In the genomic region with DNA sequence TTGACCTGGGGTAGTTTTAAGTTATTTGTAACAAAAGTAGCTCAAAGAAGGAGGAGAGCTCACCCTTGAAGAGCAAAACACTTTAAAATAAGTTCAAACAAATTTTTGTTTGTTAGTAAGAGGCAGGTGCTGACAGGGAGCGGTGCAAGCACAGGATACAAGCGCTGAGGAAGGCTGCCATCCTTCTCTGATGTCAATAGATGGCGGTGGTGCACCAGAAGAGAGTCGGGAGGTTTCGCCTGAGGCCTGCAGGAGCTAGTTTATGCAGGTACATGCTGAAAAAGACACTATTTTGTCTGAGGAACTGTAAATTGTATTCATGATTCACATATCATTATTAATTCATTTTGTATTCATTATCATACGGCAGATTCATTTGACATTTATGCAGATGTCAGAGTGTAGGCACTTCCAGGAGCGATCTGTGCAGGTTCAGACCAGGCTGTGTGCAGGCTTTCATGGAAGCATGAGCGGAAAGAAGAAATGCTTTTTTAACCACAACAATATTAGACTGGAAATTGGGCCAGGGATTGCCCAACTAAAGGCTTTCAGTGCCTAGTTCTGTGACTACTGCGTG, we compare ENCODE assay signal across 9 cellular contexts.
A peak's percentile ranks its signal among the peaks of the same experiment; 100 is the strongest.
DNase-seq lines count a peak whose midpoint lies in the region; TF ChIP-seq lines count a peak whose summit lies in the region.
"Had no signal": no experiment of that assay in that cellular context is flagged by ENCODE, and none has a peak within 500 bp of the region (broad histone marks: within the 10 kb centered on the region; RNA-seq: fewer than 3 reads in every experiment).

No MANE protein-coding gene starts in this region.

- no peak overlapping the region for H3K56ac ChIP-seq in H9 (ENCODE audit: insufficient read length, low read depth, low read length)

- no peaks in the 10 kb centered on the region for H3K36me3 ChIP-seq in endodermal cell (ENCODE audit: control insufficient read depth, insufficient read depth, low read length)

- no peak overlapping the region for H3K4me3 Mint-ChIP-seq in activated CD4-positive, alpha-beta T cell treated with anti-CD3 and anti-CD28 coated beads, Interleukin-2, amount 10 ng/mL, durations not matched to agents 24 days and 14 days
- H3K4me3 Mint-ChIP-seq in H9, result no peak overlapping the region
- H3K4me3 Mint-ChIP-seq in endodermal cell, result no peak overlapping the region
- H3K4me3 Mint-ChIP-seq: dendritic cell treated with granulocyte-macrophage colony-stimulating factor and Interleukin-4, amounts not matched to agents 40 ng/mL and 50 ng/mL, for 4 days had no signal

- H3K14ac ChIP-seq in H9 (ENCODE audit: insufficient read depth, low read length), result no peak overlapping the region

- no peak overlapping the region for H4K8ac ChIP-seq in H9 (replicated peaks; ENCODE audit: insufficient read length, low read depth, low read length)

- no peaks in the 10 kb centered on the region for H3K9me3 ChIP-seq in H9 (ENCODE audit: control insufficient read depth, low read depth, low read length)
- no peaks in the 10 kb centered on the region for H3K9me3 ChIP-seq in endodermal cell (ENCODE audit: control insufficient read depth, low read length)

- H2BK12ac ChIP-seq in H9 (ENCODE audit: insufficient read length, low read depth, low read length), result no peak overlapping the region

- no peaks in the 10 kb centered on the region for H3K27me3 ChIP-seq in H9 (ENCODE audit: insufficient read depth, low read length)
- H3K27me3 ChIP-seq in endodermal cell (ENCODE audit: control insufficient read depth, insufficient read depth, low read length, poor library complexity, severe bottlenecking), result no peaks in the 10 kb centered on the region

- peak; percentile 75 for DNase-seq in activated CD4-positive, alpha-beta T cell treated with anti-CD3 and anti-CD28 coated beads, Interleukin-2, amount 10 ng/mL, durations not matched to agents 24 days and 14 days
- DNase-seq in activated CD4-positive, alpha-beta T cell treated with anti-CD3 and anti-CD28 coated beads, Interleukin-2, amount 50 U/mL, for 4 hours, result no peak
- DNase-seq in H9, result peak; percentile 62
- DNase-seq in LHCN-M2 (ENCODE audit: low read depth), result peak; percentile 30
- peak; percentile 74 for DNase-seq in RKO (ENCODE audit: low spot score)
- DNase-seq in endodermal cell, result peak; percentile 89
- peak; percentile 19 for DNase-seq in mucosa of gallbladder (ENCODE audit: low spot score)
- no peak for DNase-seq in DMS79 treated with DMSO at 0.1 percent for 48 hours (lab: John Stamatoyannopoulos, UW)

- H3K27ac Mint-ChIP-seq in activated CD4-positive, alpha-beta T cell treated with anti-CD3 and anti-CD28 coated beads, Interleukin-2, amount 10 ng/mL, durations not matched to agents 24 days and 14 days, result no peak overlapping the region
- H3K27ac Mint-ChIP-seq in H9, result no peak overlapping the region
- H3K27ac Mint-ChIP-seq in endodermal cell, result no peak overlapping the region
- H3K27ac Mint-ChIP-seq: dendritic cell treated with granulocyte-macrophage colony-stimulating factor and Interleukin-4, amounts not matched to agents 40 ng/mL and 50 ng/mL, for 4 days had no signal

- no peaks in the 10 kb centered on the region for H3K4me1 ChIP-seq in H9 (ENCODE audit: insufficient read depth, low read length)
- no peaks in the 10 kb centered on the region for H3K4me1 ChIP-seq in endodermal cell (ENCODE audit: control insufficient read depth, insufficient read depth, low read length)

- no peak overlapping the region for H2AFZ ChIP-seq in H9 (ENCODE audit: low read length)

- H3K18ac ChIP-seq in H9 (ENCODE audit: insufficient read length, low read depth, low read length), result no peak overlapping the region

- no peak overlapping the region for H4K91ac ChIP-seq in H9 (ENCODE audit: insufficient read length, low read depth, low read length)

- WGBS in H9 (ENCODE audit: extremely low coverage, insufficient read length, low lambda C conversion rate), result no CpG with 5 or more reads among the region's 9 CpGs
- 32 to 37% methylated on average over 6 to 9 of the region's 9 CpGs for WGBS in endodermal cell (ENCODE audit: insufficient coverage in 1 of 2, insufficient read length in 1 of 2), 2 experiments

- H3K4me3 ChIP-seq in endodermal cell (ENCODE audit: low read length), result no peak overlapping the region

- no peak overlapping the region for H3K23ac ChIP-seq in H9 (ENCODE audit: insufficient read length, low read depth, low read length)

- H3K27me3 Mint-ChIP-seq in activated CD4-positive, alpha-beta T cell treated with anti-CD3 and anti-CD28 coated beads, Interleukin-2, amount 10 ng/mL, durations not matched to agents 24 days and 14 days, result no peaks in the 10 kb centered on the region
- H3K27me3 Mint-ChIP-seq in H9 (ENCODE audit: low read depth), result no peaks in the 10 kb centered on the region
- peaks cover 15% of the 10 kb centered on the region for H3K27me3 Mint-ChIP-seq in endodermal cell (ENCODE audit: insufficient read depth)
- H3K27me3 Mint-ChIP-seq: dendritic cell treated with granulocyte-macrophage colony-stimulating factor and Interleukin-4, amounts not matched to agents 40 ng/mL and 50 ng/mL, for 4 days had no signal

- H3K4me2 ChIP-seq in H9 (ENCODE audit: insufficient read depth, insufficient read length, low read length), result no peak overlapping the region

- no peak overlapping the region for H3T11ph ChIP-seq in H9 (ENCODE audit: low read length)

- H4K20me1 ChIP-seq in H9 (ENCODE audit: control insufficient read depth, insufficient read depth, insufficient read length), result no peaks in the 10 kb centered on the region

- H3K23me2 ChIP-seq in H9 (ENCODE audit: insufficient read length, low read depth, low read length, poor library complexity, severe bottlenecking), result no peaks in the 10 kb centered on the region

- no peak overlapping the region for H2AK5ac ChIP-seq in H9 (ENCODE audit: insufficient read length, low read length)

- H3K79me1 ChIP-seq in H9 (ENCODE audit: insufficient read depth, low read depth, low read length, poor library complexity, severe bottlenecking), result no peaks in the 10 kb centered on the region

- no peak overlapping the region for H3K27ac ChIP-seq in H9 (ENCODE audit: insufficient read length, low read depth, low read length)
- no peak overlapping the region for H3K27ac ChIP-seq in endodermal cell (ENCODE audit: low read depth, low read length)

- H3K79me2 ChIP-seq in H9 (ENCODE audit: insufficient read depth, low read length), result no peaks in the 10 kb centered on the region

- TF ChIP-seq CTCF in H9 (conservative IDR thresholded peaks at IDR 0.05), result peak; percentile 88
- TF ChIP-seq CTCF in endodermal cell (conservative IDR thresholded peaks at IDR 0.05), result peak; percentile 92

- H3K9ac ChIP-seq in H9 (ENCODE audit: extremely low read depth, insufficient read length, low read length) (no peak overlapping the region), endodermal cell (ENCODE audit: extremely low read depth, low read length, poor library complexity, severe bottlenecking) (no peak overlapping the region)

- no peaks in the 10 kb centered on the region for H3K36me3 Mint-ChIP-seq in activated CD4-positive, alpha-beta T cell treated with anti-CD3 and anti-CD28 coated beads, Interleukin-2, amount 10 ng/mL, durations not matched to agents 24 days and 14 days (ENCODE audit: low read depth)
- no peaks in the 10 kb centered on the region for H3K36me3 Mint-ChIP-seq in H9 (ENCODE audit: insufficient read depth in 1 of 3, low read depth in 3 of 3)
- H3K36me3 Mint-ChIP-seq in endodermal cell (ENCODE audit: low read depth), result no peaks in the 10 kb centered on the region

- no peak overlapping the region for H2BK20ac ChIP-seq in H9 (ENCODE audit: low read depth, low read length, poor library complexity, severe bottlenecking)

- no peak overlapping the region for H2BK15ac ChIP-seq in H9 (ENCODE audit: low read depth, low read length)

- no peak overlapping the region for H2BK120ac ChIP-seq in H9 (ENCODE audit: low read depth, low read length, poor library complexity, severe bottlenecking)

- no peaks in the 10 kb centered on the region for H3K9me3 Mint-ChIP-seq in activated CD4-positive, alpha-beta T cell treated with anti-CD3 and anti-CD28 coated beads, Interleukin-2, amount 10 ng/mL, durations not matched to agents 24 days and 14 days
- no peaks in the 10 kb centered on the region for H3K9me3 Mint-ChIP-seq in H9
- no peaks in the 10 kb centered on the region for H3K9me3 Mint-ChIP-seq in endodermal cell
- H3K9me3 Mint-ChIP-seq: dendritic cell treated with granulocyte-macrophage colony-stimulating factor and Interleukin-4, amounts not matched to agents 40 ng/mL and 50 ng/mL, for 4 days had no signal

- H3K4me1 Mint-ChIP-seq in activated CD4-positive, alpha-beta T cell treated with anti-CD3 and anti-CD28 coated beads, Interleukin-2, amount 10 ng/mL, durations not matched to agents 24 days and 14 days, result no peaks in the 10 kb centered on the region
- H3K4me1 Mint-ChIP-seq in H9, result peaks cover 3 to 5% of the 10 kb centered on the region in 2 experiments; a peak in 1 of 4 replicates
- peaks cover 4% of the 10 kb centered on the region for H3K4me1 Mint-ChIP-seq in endodermal cell

- no peak overlapping the region for H4K5ac ChIP-seq in H9 (ENCODE audit: insufficient read length, low read depth, low read length)

- no peak overlapping the region for H2BK5ac ChIP-seq in H9 (ENCODE audit: insufficient read length, low read length)

- H3K4ac ChIP-seq in H9 (ENCODE audit: low read depth, low read length), result no peak overlapping the region

- intact Hi-C loops in activated CD4-positive, alpha-beta T cell treated with anti-CD3 and anti-CD28 coated beads, Interleukin-2, amount 10 ng/mL, durations not matched to agents 24 days and 14 days (cut with micrococcal nuclease), result no loop called here

Comparison
In these comparisons a context has a peak if more than half of its experiments do, and no peak if none do; other contexts are left out.
1. DNase-seq: peak in activated CD4-positive, alpha-beta T cell treated with anti-CD3 and anti-CD28 coated beads, Interleukin-2, amount 10 ng/mL, durations not matched to agents 24 days and 14 days (single experiment), H9 (single experiment), LHCN-M2 (single experiment), RKO (single experiment), endodermal cell (single experiment) and mucosa of gallbladder (single experiment); none in activated CD4-positive, alpha-beta T cell treated with anti-CD3 and anti-CD28 coated beads, Interleukin-2, amount 50 U/mL, for 4 hours (0 of 2) and DMS79 treated with DMSO at 0.1 percent for 48 hours (single experiment).